Comparison of ENCODE assay signal across 18 cellular contexts in the genomic region with DNA sequence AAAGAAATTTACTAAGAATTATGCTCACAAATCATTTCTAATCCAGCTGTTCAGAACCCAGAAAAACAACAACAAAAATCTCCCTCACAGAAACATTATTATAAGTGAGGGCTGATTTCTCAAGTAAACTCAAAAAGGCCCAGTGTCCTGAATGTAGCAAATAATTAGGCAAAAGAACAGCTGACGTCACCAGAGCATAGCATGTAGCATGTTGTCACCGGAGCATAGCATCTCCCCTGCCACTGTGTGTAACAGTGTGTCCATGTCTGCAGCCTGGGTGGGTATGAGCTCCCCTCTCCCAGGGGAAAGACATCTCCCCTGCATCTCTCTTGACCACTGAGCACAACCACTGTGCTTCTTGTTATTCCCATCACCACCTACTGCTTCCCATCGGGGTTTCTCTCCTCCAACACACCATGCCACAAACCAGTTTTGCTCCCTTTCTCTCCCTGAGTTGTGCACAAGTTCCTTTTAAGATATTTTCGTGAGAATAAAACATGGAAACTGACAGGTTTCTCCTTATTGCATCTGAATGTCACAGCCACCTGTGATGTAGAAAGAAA.
"Had no signal": no experiment of that assay in that cellular context is flagged by ENCODE, and none has a peak within 500 bp of the region (broad histone marks: within the 10 kb centered on the region; RNA-seq: fewer than 3 reads in every experiment).

No MANE protein-coding gene starts in this region.

- DNase-seq: activated CD4-positive, alpha-beta T cell treated with anti-CD3 and anti-CD28 coated beads for 36 hours; activated CD8-positive, alpha-beta memory T cell treated with anti-CD3 and anti-CD28 coated beads, Interleukin-2, amount 50 U/mL, for 4 hours; activated CD8-positive, alpha-beta T cell treated with anti-CD3 and anti-CD28 coated beads for 36 hours; activated naive CD4-positive, alpha-beta T cell; activated T-cell treated with anti-CD3 and anti-CD28 coated beads, Interleukin-2, amount 50 U/mL, for 72 hours; colonic mucosa; effector CD4-positive, alpha-beta T cell; foreskin melanocyte; left cardiac atrium; mucosa of descending colon; natural killer cell; stimulated activated CD4-positive, alpha-beta T cell treated with anti-CD3 and anti-CD28 coated beads, Interleukin-12 subunit alpha, Interleukin-12 subunit beta, amount 100 ng/mL, for 4 hours; stimulated activated naive CD4-positive, alpha-beta T cell; T-helper 9 cell; uterus had no signal

- H3K27ac Mint-ChIP-seq: activated CD4-positive, alpha-beta T cell treated with anti-CD3 and anti-CD28 coated beads for 36 hours; activated CD8-positive, alpha-beta T cell treated with anti-CD3 and anti-CD28 coated beads for 36 hours; activated T-cell treated with anti-CD3 and anti-CD28 coated beads, Interleukin-2, amount 50 U/mL, for 72 hours; natural killer cell had no signal

- H3K4me3 Mint-ChIP-seq: activated CD4-positive, alpha-beta T cell treated with anti-CD3 and anti-CD28 coated beads for 36 hours; activated CD8-positive, alpha-beta T cell treated with anti-CD3 and anti-CD28 coated beads for 36 hours; activated T-cell treated with anti-CD3 and anti-CD28 coated beads, Interleukin-2, amount 50 U/mL, for 72 hours; natural killer cell had no signal

- H3K4me1 Mint-ChIP-seq: activated CD4-positive, alpha-beta T cell treated with anti-CD3 and anti-CD28 coated beads for 36 hours; natural killer cell had no signal

- H3K9me3 ChIP-seq: colonic mucosa, mucosa of descending colon had no signal

- H3K27ac ChIP-seq: cardiac muscle cell, colonic mucosa, VCaP had no signal

- H3K36me3 Mint-ChIP-seq: natural killer cell had no signal

- H3K9me3 Mint-ChIP-seq: activated CD8-positive, alpha-beta T cell treated with anti-CD3 and anti-CD28 coated beads for 36 hours had no signal

- H3K4me3 ChIP-seq: cardiac muscle cell, colonic mucosa, mucosa of descending colon, uterus had no signal

- ATAC-seq: activated CD4-positive, alpha-beta T cell treated with anti-CD3 and anti-CD28 coated beads for 36 hours; activated CD8-positive, alpha-beta T cell treated with anti-CD3 and anti-CD28 coated beads for 36 hours; activated T-cell treated with anti-CD3 and anti-CD28 coated beads, Interleukin-2, amount 50 U/mL, for 72 hours; left cardiac atrium; mucosa of descending colon; natural killer cell had no signal

- H3K36me3 ChIP-seq: cardiac muscle cell, colonic mucosa, uterus had no signal

- H3K4me1 ChIP-seq: colonic mucosa, uterus had no signal

- H3K27me3 ChIP-seq: cardiac muscle cell, colonic mucosa, uterus had no signal

- H3K27me3 Mint-ChIP-seq: progenitor cell of endocrine pancreas had no signal
